1 cellular context compared by ENCODE assay signal in the genomic region with DNA sequence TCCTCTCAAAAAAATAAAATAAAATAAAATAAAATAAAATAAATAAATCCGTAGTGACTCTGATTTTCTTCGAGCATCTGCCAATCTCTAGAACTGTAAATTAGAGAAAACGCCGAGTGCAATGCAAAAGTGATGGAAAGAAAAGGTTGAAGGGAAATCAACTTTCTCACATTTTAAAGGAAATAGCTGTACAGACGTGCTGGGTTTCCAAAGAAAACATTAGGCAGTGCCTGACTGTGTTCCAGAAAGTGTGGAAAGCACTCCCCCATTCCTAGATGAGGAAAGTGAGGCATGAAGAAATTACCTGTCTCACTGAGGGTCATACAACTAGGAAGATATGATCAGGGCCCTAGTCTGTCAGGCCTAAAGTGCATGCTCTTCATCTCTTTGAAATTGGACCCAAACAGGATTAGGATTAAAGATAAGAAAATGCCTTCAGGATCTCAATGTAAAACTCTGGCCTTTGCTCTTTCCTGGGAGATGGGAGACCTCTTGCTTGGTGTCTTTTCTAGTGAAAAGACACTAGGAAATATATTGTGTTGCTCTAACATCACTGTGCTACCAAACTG.
TF ChIP-seq lines count a peak whose summit lies in the region.

No MANE protein-coding gene starts in this region.

TF ChIP-seq in H1, 55 proteins besides CTCF, POLR2A, EP300 and RAD21:
- no peak for TF ChIP-seq SUZ12 (IDR thresholded peaks at IDR 0.05; ENCODE audit: low read length)
- TF ChIP-seq KDM5A (IDR thresholded peaks at IDR 0.05; ENCODE audit: low read length): no peak
- no peak for TF ChIP-seq ASH2L (IDR thresholded peaks at IDR 0.05; ENCODE audit: low read length)
- TF ChIP-seq SIN3A (conservative IDR thresholded peaks at IDR 0.05 in 1 of 2, IDR thresholded peaks at IDR 0.05 in 1 of 2; ENCODE audit: low read depth in 1 of 2, low read length in 2 of 2): no peak
- TF ChIP-seq CBX5 (IDR thresholded peaks at IDR 0.05; ENCODE audit: low read depth, low read length): no peak
- no peak for TF ChIP-seq RNF2 (IDR thresholded peaks at IDR 0.05; ENCODE audit: borderline replicate concordance, low read depth, low read length, missing control alignments, poor library complexity, severe bottlenecking)
- TF ChIP-seq POU5F1 (IDR thresholded peaks at IDR 0.05; ENCODE audit: low read depth, low read length): no peak
- no peak for TF ChIP-seq CTBP2 (IDR thresholded peaks at IDR 0.05; ENCODE audit: borderline replicate concordance, insufficient read depth, insufficient read length, low read length)
- TF ChIP-seq SP2 (IDR thresholded peaks at IDR 0.05; ENCODE audit: low read length): no peak
- TF ChIP-seq NRF1 (IDR thresholded peaks at IDR 0.05; ENCODE audit: low read depth, low read length): no peak
- TF ChIP-seq CEBPB (IDR thresholded peaks at IDR 0.05; ENCODE audit: low read depth, low read length): no peak
- TF ChIP-seq GABPA (IDR thresholded peaks at IDR 0.05; ENCODE audit: borderline replicate concordance, insufficient read depth, low read length): no peak
- TF ChIP-seq TCF12 (IDR thresholded peaks at IDR 0.05; ENCODE audit: low read depth, low read length): no peak
- no peak for TF ChIP-seq ATF3 (IDR thresholded peaks at IDR 0.05; ENCODE audit: insufficient read depth, low read depth, low read length)
- no peak for TF ChIP-seq HDAC6 (IDR thresholded peaks at IDR 0.05; ENCODE audit: low read depth, low read length)
